Comparison of ENCODE assay signal across 29 cellular contexts in the genomic region with DNA sequence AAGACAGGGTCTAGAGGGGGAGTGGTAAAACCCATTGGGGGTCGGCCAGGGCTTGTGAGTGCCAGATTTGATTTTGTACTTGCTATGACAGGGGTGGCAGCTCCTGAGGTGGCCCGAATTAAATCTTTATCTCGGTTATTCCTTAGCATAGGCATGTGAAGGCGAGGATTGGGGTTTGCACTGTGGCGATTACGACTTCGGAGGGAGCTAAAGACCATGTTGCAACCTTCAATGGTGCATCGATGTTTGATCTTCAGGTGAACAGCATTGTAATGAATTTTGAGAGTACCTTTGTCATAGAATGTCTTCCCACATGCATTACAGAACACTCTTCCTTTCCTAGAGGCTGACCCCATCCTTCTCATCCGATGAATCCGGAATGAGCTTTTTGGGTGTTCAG.
"Had no signal": no experiment of that assay in that cellular context is flagged by ENCODE, and none has a peak within 500 bp of the region (broad histone marks: within the 10 kb centered on the region; RNA-seq: fewer than 3 reads in every experiment).

No MANE protein-coding gene starts in this region.

- H3K27me3 Mint-ChIP-seq: activated naive CD4-positive, alpha-beta T cell treated with anti-CD3 and anti-CD28 coated beads, Interleukin-2, amount 50 U/mL, for 24 hours; central memory CD8-positive, alpha-beta T cell had no signal

- H3K9me3 ChIP-seq: ascending aorta, SJCRH30 had no signal

- ATAC-seq: activated CD8-positive, alpha-beta T cell treated with anti-CD3 and anti-CD28 coated beads for 36 hours; Panc1 had no signal

- H3K4me1 ChIP-seq: ascending aorta, SJCRH30 had no signal

- DNase-seq: activated CD4-positive, alpha-beta T cell treated with anti-CD3 and anti-CD28 coated beads for 1 hour; activated CD4-positive, alpha-beta T cell treated with anti-CD3 and anti-CD28 coated beads for 48 hours; activated CD4-positive, CD25-positive, alpha-beta regulatory T cell; activated CD8-positive, alpha-beta T cell treated with anti-CD3 and anti-CD28 coated beads for 36 hours; activated gamma-delta T cell; activated naive CD4-positive, alpha-beta T cell treated with Interleukin-2 at 50 U/mL for 16 hours; activated naive CD8-positive, alpha-beta T cell treated with anti-CD3 and anti-CD28 coated beads, Interleukin-2, amount 10 ng/mL, durations not matched to agents 7 days and 5 days; activated T-cell treated with anti-CD3 and anti-CD28 coated beads, Interleukin-2, amount 50 U/mL, for 1 hour; amygdala; NCI-H1105; NCI-H1417 treated with DMSO at 0.1 percent for 48 hours; NCI-H187 treated with DMSO at 0.1 percent for 48 hours; NCI-H2081; NCI-H2171 treated with DMSO at 0.1 percent for 48 hours; NCI-H2227 treated with DMSO at 0.1 percent for 48 hours; NCI-H446; NCI-H510A treated with DMSO at 0.1 percent for 48 hours; NCI-H526 treated with DMSO at 0.1 percent for 48 hours; SHP77; SJCRH30; T1000 had no signal

- H3K36me3 Mint-ChIP-seq: activated naive CD4-positive, alpha-beta T cell treated with anti-CD3 and anti-CD28 coated beads, Interleukin-2, amount 50 U/mL, for 24 hours; activated naive CD8-positive, alpha-beta T cell treated with anti-CD3 and anti-CD28 coated beads, Interleukin-2, amount 10 ng/mL, durations not matched to agents 7 days and 5 days had no signal

- H3K36me3 ChIP-seq: cardiac muscle cell, SJCRH30 had no signal

- H3K9me3 Mint-ChIP-seq: activated CD8-positive, alpha-beta T cell treated with anti-CD3 and anti-CD28 coated beads for 36 hours had no signal

- FAIRE-seq: TTC549 had no signal

- H3K27ac Mint-ChIP-seq: activated CD8-positive, alpha-beta T cell treated with anti-CD3 and anti-CD28 coated beads for 36 hours; activated naive CD4-positive, alpha-beta T cell treated with anti-CD3 and anti-CD28 coated beads, Interleukin-2, amount 50 U/mL, for 24 hours; activated naive CD8-positive, alpha-beta T cell treated with anti-CD3 and anti-CD28 coated beads, Interleukin-2, amount 10 ng/mL, durations not matched to agents 7 days and 5 days; activated T-helper 2 cell treated with anti-CD3 and anti-CD28 coated beads, Interferon-gamma antibody, Interleukin-2, Interleukin-4, amounts not matched to agents 10 μg/mL and 5 μg/mL and 100 μg/mL, durations not matched to agents 14 hours and 24 hours and 36 hours had no signal

- H3K27ac ChIP-seq: ascending aorta, cardiac muscle cell, SJCRH30, SK-N-MC had no signal

- H3K4me3 ChIP-seq: ascending aorta, cardiac muscle cell, SJCRH30, SK-N-MC had no signal

- H3K4me3 Mint-ChIP-seq: activated CD8-positive, alpha-beta T cell treated with anti-CD3 and anti-CD28 coated beads for 36 hours; activated naive CD4-positive, alpha-beta T cell treated with anti-CD3 and anti-CD28 coated beads, Interleukin-2, amount 50 U/mL, for 24 hours; activated naive CD8-positive, alpha-beta T cell treated with anti-CD3 and anti-CD28 coated beads, Interleukin-2, amount 10 ng/mL, durations not matched to agents 7 days and 5 days; central memory CD8-positive, alpha-beta T cell had no signal

- H3K4me1 Mint-ChIP-seq: activated naive CD4-positive, alpha-beta T cell treated with anti-CD3 and anti-CD28 coated beads, Interleukin-2, amount 50 U/mL, for 24 hours; activated naive CD8-positive, alpha-beta T cell treated with anti-CD3 and anti-CD28 coated beads, Interleukin-2, amount 10 ng/mL, durations not matched to agents 7 days and 5 days; central memory CD8-positive, alpha-beta T cell had no signal

- H3K27me3 ChIP-seq: ascending aorta, SJCRH30 had no signal
